Comparison of ENCODE assay signal across 1 cellular context in genomic region chr11:64304316-64305072, GRCh38.
TF ChIP-seq lines count a peak whose summit lies in the region.

No MANE protein-coding gene starts in this region.

TF ChIP-seq in HepG2, 621 proteins besides CTCF, POLR2A, EP300 and RAD21 (continued from another document and continues in another):
- TF ChIP-seq ZFP91 (CRISPR knock-in tag; IDR thresholded peaks at IDR 0.05; ENCODE audit: borderline replicate concordance): peak; percentile 50; the same call in 1 of the 2 replicates
- no peak for TF ChIP-seq JARID2 (CRISPR knock-in tag; IDR thresholded peaks at IDR 0.05; ENCODE audit: insufficient replicate concordance)
- no peak; the same call in 1 of the 2 replicates for TF ChIP-seq ZBTB42 (CRISPR knock-in tag; IDR thresholded peaks at IDR 0.05)
- peak; percentile 26 for TF ChIP-seq HIVEP1 (CRISPR knock-in tag; IDR thresholded peaks at IDR 0.05)
- TF ChIP-seq TMF1 (CRISPR knock-in tag; IDR thresholded peaks at IDR 0.05; ENCODE audit: low read depth): no peak
- TF ChIP-seq ZNF782 (CRISPR knock-in tag; IDR thresholded peaks at IDR 0.05; ENCODE audit: borderline replicate concordance): no peak
- no peak for TF ChIP-seq SPEN (CRISPR knock-in tag; IDR thresholded peaks at IDR 0.05; ENCODE audit: low read depth)
- no peak for TF ChIP-seq U2AF2 (IDR thresholded peaks at IDR 0.05; ENCODE audit: low read depth, low read length)
- TF ChIP-seq ZBTB46 (CRISPR knock-in tag; IDR thresholded peaks at IDR 0.05; ENCODE audit: borderline replicate concordance): no peak
- TF ChIP-seq SMC3 (IDR thresholded peaks at IDR 0.05; ENCODE audit: low read length): no peak
- peak; percentile 30; the same call in 1 of the 2 replicates for TF ChIP-seq SP5 (CRISPR knock-in tag; IDR thresholded peaks at IDR 0.05; ENCODE audit: borderline replicate concordance, low read depth)
- TF ChIP-seq ZNF713 (CRISPR knock-in tag; IDR thresholded peaks at IDR 0.05): no peak
- TF ChIP-seq MAF1 (CRISPR knock-in tag; IDR thresholded peaks at IDR 0.05; ENCODE audit: borderline replicate concordance): peak; percentile 78
- TF ChIP-seq ZNF775 (CRISPR knock-in tag; IDR thresholded peaks at IDR 0.05; ENCODE audit: borderline replicate concordance): no peak
- no peak for TF ChIP-seq ZBTB20 (CRISPR knock-in tag; IDR thresholded peaks at IDR 0.05; ENCODE audit: borderline replicate concordance, low read depth)
- no peak; the same call in 1 of the 2 replicates for TF ChIP-seq ZNF431 (CRISPR knock-in tag; IDR thresholded peaks at IDR 0.05; ENCODE audit: borderline replicate concordance, low read depth)
- TF ChIP-seq ZFYVE20 (CRISPR knock-in tag; IDR thresholded peaks at IDR 0.05; ENCODE audit: borderline replicate concordance, low read depth): no peak
- 0 out of 2 replicates have a peak, but pooled peaks have one; percentile 29 for TF ChIP-seq KLF11 (CRISPR knock-in tag; IDR thresholded peaks at IDR 0.05)
- no peak for TF ChIP-seq ZNF570 (CRISPR knock-in tag; IDR thresholded peaks at IDR 0.05; ENCODE audit: borderline replicate concordance)
- TF ChIP-seq ZNF879 (CRISPR knock-in tag; IDR thresholded peaks at IDR 0.05): no peak
- TF ChIP-seq HMG20B (CRISPR knock-in tag; conservative IDR thresholded peaks at IDR 0.05): no peak
- TF ChIP-seq ZNF3 (CRISPR knock-in tag; IDR thresholded peaks at IDR 0.05): peak; percentile 72; the same call in 1 of the 2 replicates
- TF ChIP-seq ZNF446 (CRISPR knock-in tag; IDR thresholded peaks at IDR 0.05): peak; percentile 41; the same call in 1 of the 2 replicates
- TF ChIP-seq NCOA1 (CRISPR knock-in tag; IDR thresholded peaks at IDR 0.05): no peak
- 0 out of 2 replicates have a peak, but pooled peaks have one; percentile 79 for TF ChIP-seq ZNF878 (CRISPR knock-in tag; IDR thresholded peaks at IDR 0.05)
- TF ChIP-seq ZNF746 (CRISPR knock-in tag; IDR thresholded peaks at IDR 0.05): no peak
- no peak for TF ChIP-seq U2AF1 (optimal IDR thresholded peaks at IDR 0.05; ENCODE audit: low read depth, low read length)
- no peak for TF ChIP-seq SAFB2 (CRISPR knock-in tag; IDR thresholded peaks at IDR 0.05; ENCODE audit: borderline replicate concordance, low read depth)
- TF ChIP-seq ZNF790 (CRISPR knock-in tag; IDR thresholded peaks at IDR 0.05; ENCODE audit: borderline replicate concordance): no peak
- peak; percentile 71; the same call in 1 of the 2 replicates for TF ChIP-seq ZNF350 (CRISPR knock-in tag; IDR thresholded peaks at IDR 0.05; ENCODE audit: borderline replicate concordance, low read depth)
- 0 out of 2 replicates have a peak, but pooled peaks have one; percentile 51 for TF ChIP-seq BRCA1 (CRISPR knock-in tag; IDR thresholded peaks at IDR 0.05)
- no peak for TF ChIP-seq CENPX (CRISPR knock-in tag; IDR thresholded peaks at IDR 0.05)
- TF ChIP-seq, protein P1, sequence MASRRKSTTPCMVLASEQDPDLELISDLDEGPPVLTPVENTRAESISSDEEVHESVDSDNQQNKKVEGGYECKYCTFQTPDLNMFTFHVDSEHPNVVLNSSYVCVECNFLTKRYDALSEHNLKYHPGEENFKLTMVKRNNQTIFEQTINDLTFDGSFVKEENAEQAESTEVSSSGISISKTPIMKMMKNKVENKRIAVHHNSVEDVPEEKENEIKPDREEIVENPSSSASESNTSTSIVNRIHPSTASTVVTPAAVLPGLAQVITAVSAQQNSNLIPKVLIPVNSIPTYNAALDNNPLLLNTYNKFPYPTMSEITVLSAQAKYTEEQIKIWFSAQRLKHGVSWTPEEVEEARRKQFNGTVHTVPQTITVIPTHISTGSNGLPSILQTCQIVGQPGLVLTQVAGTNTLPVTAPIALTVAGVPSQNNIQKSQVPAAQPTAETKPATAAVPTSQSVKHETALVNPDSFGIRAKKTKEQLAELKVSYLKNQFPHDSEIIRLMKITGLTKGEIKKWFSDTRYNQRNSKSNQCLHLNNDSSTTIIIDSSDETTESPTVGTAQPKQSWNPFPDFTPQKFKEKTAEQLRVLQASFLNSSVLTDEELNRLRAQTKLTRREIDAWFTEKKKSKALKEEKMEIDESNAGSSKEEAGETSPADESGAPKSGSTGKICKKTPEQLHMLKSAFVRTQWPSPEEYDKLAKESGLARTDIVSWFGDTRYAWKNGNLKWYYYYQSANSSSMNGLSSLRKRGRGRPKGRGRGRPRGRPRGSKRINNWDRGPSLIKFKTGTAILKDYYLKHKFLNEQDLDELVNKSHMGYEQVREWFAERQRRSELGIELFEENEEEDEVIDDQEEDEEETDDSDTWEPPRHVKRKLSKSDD (CRISPR knock-in tag; IDR thresholded peaks at IDR 0.05; ENCODE audit: low read depth): no peak
- TF ChIP-seq, protein P2, sequence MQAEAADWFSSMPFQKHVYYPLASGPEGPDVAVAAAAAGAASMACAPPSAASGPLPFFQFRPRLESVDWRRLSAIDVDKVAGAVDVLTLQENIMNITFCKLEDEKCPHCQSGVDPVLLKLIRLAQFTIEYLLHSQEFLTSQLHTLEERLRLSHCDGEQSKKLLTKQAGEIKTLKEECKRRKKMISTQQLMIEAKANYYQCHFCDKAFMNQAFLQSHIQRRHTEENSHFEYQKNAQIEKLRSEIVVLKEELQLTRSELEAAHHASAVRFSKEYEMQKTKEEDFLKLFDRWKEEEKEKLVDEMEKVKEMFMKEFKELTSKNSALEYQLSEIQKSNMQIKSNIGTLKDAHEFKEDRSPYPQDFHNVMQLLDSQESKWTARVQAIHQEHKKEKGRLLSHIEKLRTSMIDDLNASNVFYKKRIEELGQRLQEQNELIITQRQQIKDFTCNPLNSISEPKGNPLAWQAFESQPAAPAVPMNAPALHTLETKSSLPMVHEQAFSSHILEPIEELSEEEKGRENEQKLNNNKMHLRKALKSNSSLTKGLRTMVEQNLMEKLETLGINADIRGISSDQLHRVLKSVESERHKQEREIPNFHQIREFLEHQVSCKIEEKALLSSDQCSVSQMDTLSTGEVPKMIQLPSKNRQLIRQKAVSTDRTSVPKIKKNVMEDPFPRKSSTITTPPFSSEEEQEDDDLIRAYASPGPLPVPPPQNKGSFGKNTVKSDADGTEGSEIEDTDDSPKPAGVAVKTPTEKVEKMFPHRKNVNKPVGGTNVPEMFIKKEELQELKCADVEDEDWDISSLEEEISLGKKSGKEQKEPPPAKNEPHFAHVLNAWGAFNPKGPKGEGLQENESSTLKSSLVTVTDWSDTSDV (CRISPR knock-in tag; IDR thresholded peaks at IDR 0.05): no peak
- TF ChIP-seq, protein P3, sequence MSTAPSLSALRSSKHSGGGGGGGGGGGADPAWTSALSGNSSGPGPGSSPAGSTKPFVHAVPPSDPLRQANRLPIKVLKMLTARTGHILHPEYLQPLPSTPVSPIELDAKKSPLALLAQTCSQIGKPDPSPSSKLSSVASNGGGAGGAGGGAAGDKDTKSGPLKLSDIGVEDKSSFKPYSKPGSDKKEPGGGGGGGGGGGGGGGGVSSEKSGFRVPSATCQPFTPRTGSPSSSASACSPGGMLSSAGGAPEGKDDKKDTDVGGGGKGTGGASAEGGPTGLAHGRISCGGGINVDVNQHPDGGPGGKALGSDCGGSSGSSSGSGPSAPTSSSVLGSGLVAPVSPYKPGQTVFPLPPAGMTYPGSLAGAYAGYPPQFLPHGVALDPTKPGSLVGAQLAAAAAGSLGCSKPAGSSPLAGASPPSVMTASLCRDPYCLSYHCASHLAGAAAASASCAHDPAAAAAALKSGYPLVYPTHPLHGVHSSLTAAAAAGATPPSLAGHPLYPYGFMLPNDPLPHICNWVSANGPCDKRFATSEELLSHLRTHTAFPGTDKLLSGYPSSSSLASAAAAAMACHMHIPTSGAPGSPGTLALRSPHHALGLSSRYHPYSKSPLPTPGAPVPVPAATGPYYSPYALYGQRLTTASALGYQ (CRISPR knock-in tag; IDR thresholded peaks at IDR 0.05): no peak
- TF ChIP-seq ZNF556 (CRISPR knock-in tag; IDR thresholded peaks at IDR 0.05; ENCODE audit: borderline replicate concordance): peak; percentile 42; the same call in 1 of the 2 replicates
- TF ChIP-seq, protein P4, sequence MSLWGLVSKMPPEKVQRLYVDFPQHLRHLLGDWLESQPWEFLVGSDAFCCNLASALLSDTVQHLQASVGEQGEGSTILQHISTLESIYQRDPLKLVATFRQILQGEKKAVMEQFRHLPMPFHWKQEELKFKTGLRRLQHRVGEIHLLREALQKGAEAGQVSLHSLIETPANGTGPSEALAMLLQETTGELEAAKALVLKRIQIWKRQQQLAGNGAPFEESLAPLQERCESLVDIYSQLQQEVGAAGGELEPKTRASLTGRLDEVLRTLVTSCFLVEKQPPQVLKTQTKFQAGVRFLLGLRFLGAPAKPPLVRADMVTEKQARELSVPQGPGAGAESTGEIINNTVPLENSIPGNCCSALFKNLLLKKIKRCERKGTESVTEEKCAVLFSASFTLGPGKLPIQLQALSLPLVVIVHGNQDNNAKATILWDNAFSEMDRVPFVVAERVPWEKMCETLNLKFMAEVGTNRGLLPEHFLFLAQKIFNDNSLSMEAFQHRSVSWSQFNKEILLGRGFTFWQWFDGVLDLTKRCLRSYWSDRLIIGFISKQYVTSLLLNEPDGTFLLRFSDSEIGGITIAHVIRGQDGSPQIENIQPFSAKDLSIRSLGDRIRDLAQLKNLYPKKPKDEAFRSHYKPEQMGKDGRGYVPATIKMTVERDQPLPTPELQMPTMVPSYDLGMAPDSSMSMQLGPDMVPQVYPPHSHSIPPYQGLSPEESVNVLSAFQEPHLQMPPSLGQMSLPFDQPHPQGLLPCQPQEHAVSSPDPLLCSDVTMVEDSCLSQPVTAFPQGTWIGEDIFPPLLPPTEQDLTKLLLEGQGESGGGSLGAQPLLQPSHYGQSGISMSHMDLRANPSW (CRISPR knock-in tag; IDR thresholded peaks at IDR 0.05; ENCODE audit: borderline replicate concordance): no peak
- TF ChIP-seq ZNF558 (CRISPR knock-in tag; IDR thresholded peaks at IDR 0.05; ENCODE audit: borderline replicate concordance): no peak
- TF ChIP-seq MEIS2 (CRISPR knock-in tag; IDR thresholded peaks at IDR 0.05): 0 out of 2 replicates have a peak, but pooled peaks have one; percentile 21
- TF ChIP-seq, protein P5, sequence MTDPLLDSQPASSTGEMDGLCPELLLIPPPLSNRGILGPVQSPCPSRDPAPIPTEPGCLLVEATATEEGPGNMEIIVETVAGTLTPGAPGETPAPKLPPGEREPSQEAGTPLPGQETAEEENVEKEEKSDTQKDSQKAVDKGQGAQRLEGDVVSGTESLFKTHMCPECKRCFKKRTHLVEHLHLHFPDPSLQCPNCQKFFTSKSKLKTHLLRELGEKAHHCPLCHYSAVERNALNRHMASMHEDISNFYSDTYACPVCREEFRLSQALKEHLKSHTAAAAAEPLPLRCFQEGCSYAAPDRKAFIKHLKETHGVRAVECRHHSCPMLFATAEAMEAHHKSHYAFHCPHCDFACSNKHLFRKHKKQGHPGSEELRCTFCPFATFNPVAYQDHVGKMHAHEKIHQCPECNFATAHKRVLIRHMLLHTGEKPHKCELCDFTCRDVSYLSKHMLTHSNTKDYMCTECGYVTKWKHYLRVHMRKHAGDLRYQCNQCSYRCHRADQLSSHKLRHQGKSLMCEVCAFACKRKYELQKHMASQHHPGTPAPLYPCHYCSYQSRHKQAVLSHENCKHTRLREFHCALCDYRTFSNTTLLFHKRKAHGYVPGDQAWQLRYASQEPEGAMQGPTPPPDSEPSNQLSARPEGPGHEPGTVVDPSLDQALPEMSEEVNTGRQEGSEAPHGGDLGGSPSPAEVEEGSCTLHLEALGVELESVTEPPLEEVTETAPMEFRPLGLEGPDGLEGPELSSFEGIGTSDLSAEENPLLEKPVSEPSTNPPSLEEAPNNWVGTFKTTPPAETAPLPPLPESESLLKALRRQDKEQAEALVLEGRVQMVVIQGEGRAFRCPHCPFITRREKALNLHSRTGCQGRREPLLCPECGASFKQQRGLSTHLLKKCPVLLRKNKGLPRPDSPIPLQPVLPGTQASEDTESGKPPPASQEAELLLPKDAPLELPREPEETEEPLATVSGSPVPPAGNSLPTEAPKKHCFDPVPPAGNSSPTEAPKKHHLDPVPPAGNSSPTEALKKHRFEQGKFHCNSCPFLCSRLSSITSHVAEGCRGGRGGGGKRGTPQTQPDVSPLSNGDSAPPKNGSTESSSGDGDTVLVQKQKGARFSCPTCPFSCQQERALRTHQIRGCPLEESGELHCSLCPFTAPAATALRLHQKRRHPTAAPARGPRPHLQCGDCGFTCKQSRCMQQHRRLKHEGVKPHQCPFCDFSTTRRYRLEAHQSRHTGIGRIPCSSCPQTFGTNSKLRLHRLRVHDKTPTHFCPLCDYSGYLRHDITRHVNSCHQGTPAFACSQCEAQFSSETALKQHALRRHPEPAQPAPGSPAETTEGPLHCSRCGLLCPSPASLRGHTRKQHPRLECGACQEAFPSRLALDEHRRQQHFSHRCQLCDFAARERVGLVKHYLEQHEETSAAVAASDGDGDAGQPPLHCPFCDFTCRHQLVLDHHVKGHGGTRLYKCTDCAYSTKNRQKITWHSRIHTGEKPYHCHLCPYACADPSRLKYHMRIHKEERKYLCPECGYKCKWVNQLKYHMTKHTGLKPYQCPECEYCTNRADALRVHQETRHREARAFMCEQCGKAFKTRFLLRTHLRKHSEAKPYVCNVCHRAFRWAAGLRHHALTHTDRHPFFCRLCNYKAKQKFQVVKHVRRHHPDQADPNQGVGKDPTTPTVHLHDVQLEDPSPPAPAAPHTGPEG (CRISPR knock-in tag; IDR thresholded peaks at IDR 0.05): peak; percentile 74
- TF ChIP-seq NFIB (CRISPR knock-in tag; IDR thresholded peaks at IDR 0.05; ENCODE audit: borderline replicate concordance): no peak
- TF ChIP-seq KAT7 (CRISPR knock-in tag; IDR thresholded peaks at IDR 0.05; ENCODE audit: borderline replicate concordance): peak; percentile 69; the same call in 1 of the 2 replicates
- TF ChIP-seq, protein P6, sequence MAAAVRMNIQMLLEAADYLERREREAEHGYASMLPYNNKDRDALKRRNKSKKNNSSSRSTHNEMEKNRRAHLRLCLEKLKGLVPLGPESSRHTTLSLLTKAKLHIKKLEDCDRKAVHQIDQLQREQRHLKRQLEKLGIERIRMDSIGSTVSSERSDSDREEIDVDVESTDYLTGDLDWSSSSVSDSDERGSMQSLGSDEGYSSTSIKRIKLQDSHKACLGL (CRISPR knock-in tag; IDR thresholded peaks at IDR 0.05): no peak
